8 cellular contexts compared by ENCODE assay signal in genomic region chr9:109469646-109470358, GRCh38. TPM values are rescaled to one million over a fixed set of nuclear protein-coding genes. Genes with fewer than 3 reads are reported as not detected.
DNase-seq lines count a peak whose midpoint lies in the region; ATAC-seq and TF ChIP-seq lines count a peak whose summit lies in the region.

No MANE protein-coding gene starts in this region.

- no peak for TF ChIP-seq EP300 in transverse colon (IDR thresholded peaks at IDR 0.05; ENCODE audit: low read depth)

- BruUV-seq in PC-3 (replicated peaks; lab: Mats Ljungman, UMichigan) = no TSS peak

- POLR2A ChIA-PET in PC-3 (lab: Charles Lee; ENCODE audit: unreplicated experiment) = no interaction called here

- no peak overlapping the region for H3K4me2 ChIP-seq in PC-3 (ENCODE audit: low read length)

- 35 to 48% methylated on average over 10 to 13 of the region's 13 CpGs for WGBS in transverse colon (ENCODE audit: low coverage in 1 of 2), 2 donors

- H3K9ac ChIP-seq in PC-3 (ENCODE audit: low read length) = no peak overlapping the region

- in situ Hi-C loops in transverse colon (cut with MboI; ENCODE audit: low pct_ligation_motif_present in 1 of 4, low pct_unique_long_range_greater_than_20kb in 1 of 4, low sequenced_read_pairs in 3 of 4) = no loop called here

- TF ChIP-seq POLR2A in transverse colon (IDR thresholded peaks at IDR 0.05) = no peak

- H3K9me3 ChIP-seq in PC-3 (ENCODE audit: low read length) = no peaks in the 10 kb centered on the region
- H3K9me3 ChIP-seq in transverse colon = no peaks in the 10 kb centered on the region

- H3K4me3 Mint-ChIP-seq in activated T-cell treated with anti-CD3 and anti-CD28 coated beads, Interleukin-2, amount 50 U/mL, for 72 hours = no peak overlapping the region

- H3K27me3 Mint-ChIP-seq in activated T-cell treated with anti-CD3 and anti-CD28 coated beads, Interleukin-2, amount 50 U/mL, for 72 hours (ENCODE audit: low read depth) = peaks cover 33% of the 10 kb centered on the region

- peak; percentile 83 for TF ChIP-seq CTCF in PC-3 (conservative IDR thresholded peaks at IDR 0.05; ENCODE audit: low read depth, low read length)
- TF ChIP-seq CTCF in omental fat pad (IDR thresholded peaks at IDR 0.05) = peak in 2 of 3 donors; percentile 20 to 80
- peak; percentile 76 to 88 (median 85) for TF ChIP-seq CTCF in transverse colon (IDR thresholded peaks at IDR 0.05)

- H3K79me2 ChIP-seq in PC-3 (ENCODE audit: low read length) = peaks cover 47% of the 10 kb centered on the region

- no peaks in the 10 kb centered on the region for H4K20me1 ChIP-seq in PC-3 (ENCODE audit: low read length)

- H3K27me3 ChIP-seq in PC-3 (ENCODE audit: low read length) = no peaks in the 10 kb centered on the region
- no peaks in the 10 kb centered on the region for H3K27me3 ChIP-seq in transverse colon

- intact Hi-C loops in PC-3 (cut with micrococcal nuclease) (loop anchor here (1.0 kb wide), 2 partner anchors 30 to 50 kb away; no protein-coding TSS in a partner anchor), transverse colon (cut with DNase I; ENCODE audit: low total_unique reads) (no loop called here)

- H3K4me1 ChIP-seq in PC-3 (ENCODE audit: insufficient read depth, low read length) (peaks cover 19% of the 10 kb centered on the region; the same call in 1 of the 2 replicates), transverse colon (peaks cover 0 to 5% (median 0%) of the 10 kb centered on the region in 4 donors)

- DNase-seq in ELF-1 (ENCODE audit: low read depth, low spot score) (peak; percentile 74), PC-3 (peak; percentile 80), fibroblast of the conjunctiva (ENCODE audit: low read depth) (peak; percentile 71), omental fat pad (ENCODE audit: low spot score) (peak; percentile 50), transverse colon (peak; percentile 75)
- DNase-seq in Jurkat, Clone E6-1 (ENCODE audit: low read depth, low spot score) = peak; percentile 88
- DNase-seq in activated T-cell treated with anti-CD3 and anti-CD28 coated beads, Interleukin-2, amount 50 U/mL, for 72 hours = peak; percentile 75 to 77

- H3K4me3 ChIP-seq in Jurkat, Clone E6-1 (ENCODE audit: low read length) = no peak overlapping the region
- H3K4me3 ChIP-seq in PC-3 (ENCODE audit: low read length) (no peak overlapping the region), transverse colon (no peak overlapping the region)

- H3K27ac ChIP-seq in PC-3 (ENCODE audit: low read length) (no peak overlapping the region), transverse colon (no peak overlapping the region)

- peaks cover 17% of the 10 kb centered on the region for H3K4me1 Mint-ChIP-seq in activated T-cell treated with anti-CD3 and anti-CD28 coated beads, Interleukin-2, amount 50 U/mL, for 72 hours (ENCODE audit: low read depth)

- no peak overlapping the region for H2AFZ ChIP-seq in PC-3 (ENCODE audit: low read length)

- H3K36me3 ChIP-seq in PC-3 (ENCODE audit: low read depth, low read length) = no peaks in the 10 kb centered on the region; the same call in 1 of the 2 replicates
- H3K36me3 ChIP-seq in transverse colon = no peaks in the 10 kb centered on the region

- H3K9me3 Mint-ChIP-seq in activated T-cell treated with anti-CD3 and anti-CD28 coated beads, Interleukin-2, amount 50 U/mL, for 72 hours = no peaks in the 10 kb centered on the region

- H3K27ac Mint-ChIP-seq in activated T-cell treated with anti-CD3 and anti-CD28 coated beads, Interleukin-2, amount 50 U/mL, for 72 hours = peak overlapping the region; percentile 10

- no peaks in the 10 kb centered on the region for H3F3A ChIP-seq in PC-3 (ENCODE audit: low read length, unreplicated experiment)

- CTCF ChIA-PET in PC-3 (lab: Charles Lee) = interaction anchor here (0.5 to 1.2 kb wide), 2 partner anchors 29 to 110 kb away, joined by 4 to 17 read pairs; no protein-coding TSS in a partner anchor

- H3K36me3 Mint-ChIP-seq in activated T-cell treated with anti-CD3 and anti-CD28 coated beads, Interleukin-2, amount 50 U/mL, for 72 hours (ENCODE audit: insufficient read depth in 2 of 2) = no peaks in the 10 kb centered on the region

- no peaks in the 10 kb centered on the region for H3K9me2 ChIP-seq in PC-3 (replicated peaks; ENCODE audit: low read length)

- ATAC-seq in GM21717 (IDR thresholded peaks at IDR 0.05; ENCODE audit: unreplicated experiment) = peak; percentile 95
- peak; percentile 95 for ATAC-seq in PC-3
- peak; percentile 87 to 93 for ATAC-seq in activated T-cell treated with anti-CD3 and anti-CD28 coated beads, Interleukin-2, amount 50 U/mL, for 72 hours (replicated peaks in 1 of 2)
- ATAC-seq in omental fat pad (ENCODE audit: low FRiP score) = peak; percentile 87

RNA-seq across cellular contexts. Expression of gene PTPN3, which starts 28.3 kb away (rescaled TPM):
- 6.0 TPM for polyA plus RNA-seq in Jurkat, Clone E6-1 (2012; ENCODE audit: insufficient read depth, insufficient read length)
- total RNA-seq in PC-3 (2014; rRNA removed) (8.4 and 8.7 TPM in 2 replicates), omental fat pad (10 to 100 TPM in 2 of 4 donors, 1 to 10 TPM in 2; 4.1 to 14.6 (median 7.8) TPM), transverse colon (10 to 100 TPM; 12.7 to 27.0 (median 18.1) TPM)
- total RNA-seq in activated T-cell treated with anti-CD3 and anti-CD28 coated beads, Interleukin-2, amount 50 U/mL, for 72 hours = 1 to 10 TPM; 2.7 to 5.4 TPM
